1 cellular context compared by ENCODE assay signal in the genomic region with DNA sequence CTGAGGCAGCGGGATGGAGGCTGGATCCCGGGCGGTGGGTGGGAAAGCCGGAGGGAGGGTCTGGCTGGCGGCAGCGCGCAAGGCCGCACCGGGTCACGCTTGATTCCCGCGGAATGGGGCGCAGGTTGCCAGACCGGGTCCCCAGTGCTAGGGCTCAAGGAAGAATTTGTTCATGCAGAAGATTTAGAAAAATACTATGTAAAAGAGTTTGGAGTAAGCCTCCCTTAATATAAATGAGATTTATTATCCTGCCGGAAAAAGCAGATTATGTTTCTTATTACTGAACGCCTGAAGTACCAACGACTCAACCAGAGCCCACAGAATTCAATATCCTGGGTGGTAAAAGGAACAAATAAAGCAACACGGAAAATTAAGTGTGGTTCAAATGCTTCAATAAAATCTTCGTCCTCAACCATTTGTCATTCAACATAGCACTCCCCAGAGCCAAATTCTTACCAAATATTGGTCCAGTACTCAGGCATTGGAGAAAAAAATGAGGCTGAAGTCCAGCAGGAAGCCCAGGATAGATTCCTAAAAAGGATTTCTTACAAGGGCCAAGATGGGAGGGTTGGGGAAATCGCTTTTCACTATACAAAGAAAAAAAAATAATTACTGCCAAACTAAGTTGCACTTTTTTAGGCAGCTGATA.
A peak's percentile ranks its signal among the peaks of the same experiment; 100 is the strongest.
TF ChIP-seq lines count a peak whose summit lies in the region.

No MANE protein-coding gene starts in this region.

TF ChIP-seq in liver, 16 proteins besides CTCF, POLR2A, EP300 and RAD21 (continued from another document):
- TF ChIP-seq, protein P1, sequence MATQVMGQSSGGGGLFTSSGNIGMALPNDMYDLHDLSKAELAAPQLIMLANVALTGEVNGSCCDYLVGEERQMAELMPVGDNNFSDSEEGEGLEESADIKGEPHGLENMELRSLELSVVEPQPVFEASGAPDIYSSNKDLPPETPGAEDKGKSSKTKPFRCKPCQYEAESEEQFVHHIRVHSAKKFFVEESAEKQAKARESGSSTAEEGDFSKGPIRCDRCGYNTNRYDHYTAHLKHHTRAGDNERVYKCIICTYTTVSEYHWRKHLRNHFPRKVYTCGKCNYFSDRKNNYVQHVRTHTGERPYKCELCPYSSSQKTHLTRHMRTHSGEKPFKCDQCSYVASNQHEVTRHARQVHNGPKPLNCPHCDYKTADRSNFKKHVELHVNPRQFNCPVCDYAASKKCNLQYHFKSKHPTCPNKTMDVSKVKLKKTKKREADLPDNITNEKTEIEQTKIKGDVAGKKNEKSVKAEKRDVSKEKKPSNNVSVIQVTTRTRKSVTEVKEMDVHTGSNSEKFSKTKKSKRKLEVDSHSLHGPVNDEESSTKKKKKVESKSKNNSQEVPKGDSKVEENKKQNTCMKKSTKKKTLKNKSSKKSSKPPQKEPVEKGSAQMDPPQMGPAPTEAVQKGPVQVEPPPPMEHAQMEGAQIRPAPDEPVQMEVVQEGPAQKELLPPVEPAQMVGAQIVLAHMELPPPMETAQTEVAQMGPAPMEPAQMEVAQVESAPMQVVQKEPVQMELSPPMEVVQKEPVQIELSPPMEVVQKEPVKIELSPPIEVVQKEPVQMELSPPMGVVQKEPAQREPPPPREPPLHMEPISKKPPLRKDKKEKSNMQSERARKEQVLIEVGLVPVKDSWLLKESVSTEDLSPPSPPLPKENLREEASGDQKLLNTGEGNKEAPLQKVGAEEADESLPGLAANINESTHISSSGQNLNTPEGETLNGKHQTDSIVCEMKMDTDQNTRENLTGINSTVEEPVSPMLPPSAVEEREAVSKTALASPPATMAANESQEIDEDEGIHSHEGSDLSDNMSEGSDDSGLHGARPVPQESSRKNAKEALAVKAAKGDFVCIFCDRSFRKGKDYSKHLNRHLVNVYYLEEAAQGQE (IDR thresholded peaks at IDR 0.05) = no peak
- TF ChIP-seq EGR1 (IDR thresholded peaks at IDR 0.05; ENCODE audit: low read depth in 2 of 2) (no peak), SP1 (IDR thresholded peaks at IDR 0.05) (no peak), TAF1 (conservative IDR thresholded peaks at IDR 0.05) (peak; percentile 7)
